18 cellular contexts compared by ENCODE assay signal in the genomic region with DNA sequence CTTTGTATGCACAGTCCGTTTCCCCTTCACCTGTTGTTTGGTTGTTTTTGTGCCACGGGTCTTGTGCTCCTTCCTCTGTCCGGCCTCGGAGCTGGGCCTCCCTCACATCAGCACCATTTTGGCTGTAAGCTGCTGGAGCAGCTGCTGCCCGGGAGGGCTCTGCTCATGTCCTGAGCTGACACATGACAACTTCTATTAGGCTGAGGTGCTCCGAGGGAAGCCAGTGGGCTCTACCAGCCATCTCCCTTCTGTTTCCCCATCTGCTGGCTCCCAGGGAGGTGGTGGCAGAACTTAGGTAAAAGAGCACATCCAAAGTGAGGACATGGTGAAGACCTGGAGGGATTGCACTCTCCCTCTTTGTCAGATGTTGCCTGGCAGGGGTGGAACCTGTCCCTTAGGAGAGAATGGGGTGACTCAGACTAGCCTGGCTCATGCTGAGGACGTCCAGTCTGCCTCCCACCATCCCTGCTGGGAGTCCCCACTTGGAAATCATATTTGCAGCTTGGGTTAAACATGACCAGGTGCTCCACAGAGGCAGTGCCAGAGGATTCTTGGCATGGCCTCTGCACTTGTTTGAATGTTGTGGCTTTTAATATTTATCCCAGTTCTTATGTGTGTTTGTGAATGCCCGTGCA. TPM values are rescaled to one million over a fixed set of nuclear protein-coding genes. Genes with fewer than 3 reads are reported as not detected.
"Had no signal": no experiment of that assay in that cellular context is flagged by ENCODE, and none has a peak within 500 bp of the region (broad histone marks: within the 10 kb centered on the region; RNA-seq: fewer than 3 reads in every experiment).

No MANE protein-coding gene starts in this region.

- H3K27me3 ChIP-seq: right lobe of liver, suprapubic skin had no signal

- ATAC-seq: activated CD8-positive, alpha-beta T cell treated with anti-CD3 and anti-CD28 coated beads for 36 hours; activated naive CD4-positive, alpha-beta T cell treated with anti-CD3 and anti-CD28 coated beads, Interleukin-2, amount 50 U/mL, for 72 hours; activated T-cell treated with anti-CD3 and anti-CD28 coated beads, Interleukin-2, amount 50 U/mL, for 4 hours; left lobe of liver; right lobe of liver had no signal

- H3K4me3 ChIP-seq: psoas muscle, right lobe of liver, suprapubic skin had no signal

- H3K36me3 ChIP-seq: right lobe of liver, suprapubic skin had no signal

- DNase-seq: activated CD4-positive, alpha-beta T cell treated with anti-CD3 and anti-CD28 coated beads for 48 hours; activated CD8-positive, alpha-beta T cell treated with anti-CD3 and anti-CD28 coated beads for 36 hours; activated effector memory CD4-positive, alpha-beta T cell treated with anti-CD3 and anti-CD28 coated beads, Interleukin-2, amount 50 U/mL, for 16 hours; activated T-cell treated with anti-CD3 and anti-CD28 coated beads, Interleukin-2, amount 50 U/mL, for 4 hours; central memory CD4-positive, alpha-beta T cell; cortex of kidney; effector CD8-positive, alpha-beta T cell; foreskin melanocyte; mammary epithelial cell; psoas muscle; right lobe of liver had no signal

- FAIRE-seq: islet of Langerhans had no signal

RNA-seq across cellular contexts. Expression of a gene that starts 49.8 kb away (rescaled TPM):
- total RNA-seq: activated CD8-positive, alpha-beta T cell treated with anti-CD3 and anti-CD28 coated beads for 36 hours; activated naive CD4-positive, alpha-beta T cell treated with anti-CD3 and anti-CD28 coated beads, Interleukin-2, amount 50 U/mL, for 72 hours; activated T-cell treated with anti-CD3 and anti-CD28 coated beads, Interleukin-2, amount 50 U/mL, for 4 hours; fibroblast of lung; left lobe of liver; mammary epithelial cell; neural crest cell; osteocyte; psoas muscle; right lobe of liver; suprapubic skin had no signal
